Comparison of ENCODE assay signal across 1 cellular context in the genomic region with DNA sequence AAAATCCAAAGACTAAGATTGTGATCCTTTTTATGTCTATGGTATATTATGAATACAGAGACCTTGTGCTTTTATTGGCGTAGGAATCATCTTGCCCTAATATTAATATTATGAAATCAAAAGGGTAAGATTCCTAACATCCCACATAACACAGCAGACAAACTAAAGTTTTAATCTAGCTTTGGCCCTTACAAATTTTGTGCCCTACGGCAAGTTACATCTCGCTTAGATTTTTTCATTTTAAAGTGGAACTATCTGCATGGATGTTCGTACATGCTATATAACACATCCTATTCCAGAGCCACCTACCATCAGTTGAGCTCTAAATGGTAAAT.
TF ChIP-seq lines count a peak whose summit lies in the region.

No MANE protein-coding gene starts in this region.

TF ChIP-seq in HCT116, 20 proteins besides CTCF, POLR2A, EP300 and RAD21 (continued from another document):
- TF ChIP-seq, protein P1, sequence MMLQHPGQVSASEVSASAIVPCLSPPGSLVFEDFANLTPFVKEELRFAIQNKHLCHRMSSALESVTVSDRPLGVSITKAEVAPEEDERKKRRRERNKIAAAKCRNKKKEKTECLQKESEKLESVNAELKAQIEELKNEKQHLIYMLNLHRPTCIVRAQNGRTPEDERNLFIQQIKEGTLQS (IDR thresholded peaks at IDR 0.05): no peak
- no peak for TF ChIP-seq CEBPB (IDR thresholded peaks at IDR 0.05; ENCODE audit: low read depth)
- TF ChIP-seq SIN3A (IDR thresholded peaks at IDR 0.05; ENCODE audit: low read depth): no peak
- TF ChIP-seq POLR2AphosphoS5 (IDR thresholded peaks at IDR 0.05; ENCODE audit: low read depth, low read length): no peak
- TF ChIP-seq JUND (IDR thresholded peaks at IDR 0.05): no peak
- TF ChIP-seq YY1 (IDR thresholded peaks at IDR 0.05; ENCODE audit: extremely low read depth, insufficient replicate concordance, low read depth, low read length): no peak
